ENCODE assay signal across 9 cellular contexts in genomic region chrX:37745835-37746234, GRCh38. TPM values are rescaled to one million over a fixed set of nuclear protein-coding genes. Genes with fewer than 3 reads are reported as not detected.
DNase-seq lines count a peak whose midpoint lies in the region; ATAC-seq and TF ChIP-seq lines count a peak whose summit lies in the region.
"Had no signal": no experiment of that assay in that cellular context is flagged by ENCODE, and none has a peak within 500 bp of the region (broad histone marks: within the 10 kb centered on the region; RNA-seq: fewer than 3 reads in every experiment).

No MANE protein-coding gene starts in this region.

- intact Hi-C loops in CD4-positive, alpha-beta T cell (cut with DNase I, micrococcal nuclease), result loop anchor here (1.0 to 10.0 kb wide), 4 partner anchors 79 to 579 kb away; partner anchors contain the start of gene RPGR (in 2 of the 2)

- ATAC-seq in activated CD4-positive, CD25-positive, alpha-beta regulatory T cell treated with anti-CD3 and anti-CD28 coated beads, Interleukin-2, amount 50 U/mL, for 24 hours, result peak; percentile 22 to 25
- peak; percentile 36 for ATAC-seq in HG02678 (IDR thresholded peaks at IDR 0.05; ENCODE audit: unreplicated experiment)
- peak; percentile 37 for ATAC-seq in omental fat pad (ENCODE audit: low FRiP score)
- no peak for ATAC-seq in CD4-positive, alpha-beta T cell (ENCODE audit: poor library complexity)

- no peak overlapping the region for H3K27ac Mint-ChIP-seq in CD4-positive, alpha-beta T cell

- in situ Hi-C loops in KBM-7 (cut with MboI; ENCODE audit: low pct_unique_long_range_greater_than_20kb, low sequenced_read_pairs), result no loop called here

- no peaks in the 10 kb centered on the region for H3K36me3 Mint-ChIP-seq in CD4-positive, alpha-beta T cell (ENCODE audit: low read depth)

- POLR2A ChIA-PET in CD4-positive, alpha-beta T cell (lab: Charles Lee), result interaction anchor here (0.6 to 3.1 kb wide), 5 partner anchors 9 to 119 kb away, joined by 3 to 24 read pairs (median 4); no protein-coding TSS in a partner anchor

- CTCF ChIA-PET in CD4-positive, alpha-beta T cell (lab: Charles Lee), result interaction anchor here (0.6 to 6.0 kb wide), 9 partner anchors 17 to 581 kb away, joined by 3 to 47 read pairs (median 3); partner anchors contain the start of gene RPGR

- H3K27me3 ChIP-seq in CD4-positive, alpha-beta T cell (ENCODE audit: control insufficient read depth, insufficient read depth, low read length), result no peaks in the 10 kb centered on the region

- H3K9me3 Mint-ChIP-seq in CD4-positive, alpha-beta T cell, result no peaks in the 10 kb centered on the region

- H3K27ac ChIP-seq in CD4-positive, alpha-beta T cell (ENCODE audit: low read depth, low read length), result no peak overlapping the region

- H3K4me3 Mint-ChIP-seq in CD4-positive, alpha-beta T cell, result no peak overlapping the region

- H3K9me3 ChIP-seq in CD4-positive, alpha-beta T cell (ENCODE audit: control insufficient read depth, low read length), result no peaks in the 10 kb centered on the region

- TF ChIP-seq CTCF in omental fat pad (IDR thresholded peaks at IDR 0.05), result no peak
- no peak for TF ChIP-seq CTCF in CD4-positive, alpha-beta T cell (IDR thresholded peaks at IDR 0.05)

- H3K4me1 Mint-ChIP-seq in CD4-positive, alpha-beta T cell (ENCODE audit: low read depth), result peaks cover 14% of the 10 kb centered on the region

- H3K27me3 Mint-ChIP-seq in CD4-positive, alpha-beta T cell, result no peaks in the 10 kb centered on the region

- DNase-seq in activated CD4-positive, CD25-positive, alpha-beta regulatory T cell treated with anti-CD3 and anti-CD28 coated beads, Interleukin-2, amount 50 U/mL, for 72 hours, result no peak
- DNase-seq in KBM-7 (peak; percentile 38), omental fat pad (ENCODE audit: low spot score) (no peak), DMS 273 (lab: John Stamatoyannopoulos, UW; ENCODE audit: unreplicated experiment) (no peak)
- DNase-seq in CD4-positive, alpha-beta T cell, result no peak
- no peak for DNase-seq in stimulated activated CD4-positive, alpha-beta T cell treated with anti-CD3 and anti-CD28 coated beads, Interleukin-4, amount 100 ng/mL, for 4 hours

RNA-seq across cellular contexts. Expression of gene CYBB, which starts 34.0 kb away (rescaled TPM):
- total RNA-seq in omental fat pad, result 10 to 100 TPM; 47.3 to 71.9 (median 51.7) TPM
- total RNA-seq in CD4-positive, alpha-beta T cell, result 1 to 10 TPM; 1.6 TPM
- total RNA-seq: activated CD8-positive, alpha-beta memory T cell treated with anti-CD3 and anti-CD28 coated beads for 36 hours had no signal

Comparison
In these comparisons a context has a peak if more than half of its experiments do, and no peak if none do; other contexts are left out.
1. RNA of gene CYBB, which starts 34.0 kb away (total RNA-seq): 47.3 to 71.9 TPM in omental fat pad; 1.6 TPM in CD4-positive, alpha-beta T cell; every median in the first group is over 10 times any median in the second.